In genomic region chr10:74677951-74678350, GRCh38 we compare ENCODE assay signal across 13 cellular contexts.
A peak's percentile ranks its signal among the peaks of the same experiment; 100 is the strongest.
DNase-seq lines count a peak whose midpoint lies in the region; ATAC-seq and TF ChIP-seq lines count a peak whose summit lies in the region.
"Had no signal": no experiment of that assay in that cellular context is flagged by ENCODE, and none has a peak within 500 bp of the region (broad histone marks: within the 10 kb centered on the region; RNA-seq: fewer than 3 reads in every experiment).

No MANE protein-coding gene starts in this region.

- no peaks in the 10 kb centered on the region for H3K9me2 ChIP-seq in MM.1S (replicated peaks; ENCODE audit: insufficient read depth, low read length)

- no peak overlapping the region for H3K9ac ChIP-seq in MM.1S (ENCODE audit: low read length)

- no peak overlapping the region for H3K4me2 ChIP-seq in MM.1S (ENCODE audit: low read depth, low read length)

- no peaks in the 10 kb centered on the region for H3K27me3 ChIP-seq in MM.1S (replicated peaks; ENCODE audit: insufficient read depth, low read length)
- no peaks in the 10 kb centered on the region for H3K27me3 ChIP-seq in ascending aorta

- no peaks in the 10 kb centered on the region for H3K9me3 ChIP-seq in MM.1S (replicated peaks; ENCODE audit: insufficient read depth, low read length)
- no peaks in the 10 kb centered on the region for H3K9me3 ChIP-seq in ascending aorta

- intact Hi-C loops in ascending aorta (cut with DNase I), result no loop called here

- no peaks in the 10 kb centered on the region for H3K4me1 ChIP-seq in MM.1S (ENCODE audit: low read length)
- no peaks in the 10 kb centered on the region for H3K4me1 ChIP-seq in ascending aorta

- ATAC-seq in GM18502 (IDR thresholded peaks at IDR 0.05; ENCODE audit: poor library complexity, unreplicated experiment) (peak; percentile 84), GM19463 (IDR thresholded peaks at IDR 0.05; ENCODE audit: unreplicated experiment) (peak; percentile 63), HG02884 (IDR thresholded peaks at IDR 0.05; ENCODE audit: unreplicated experiment) (peak; percentile 78), HG03558 (IDR thresholded peaks at IDR 0.05; ENCODE audit: extremely low read depth, unreplicated experiment) (peak; percentile 84), omental fat pad (ENCODE audit: low FRiP score) (no peak)
- ATAC-seq: naive thymus-derived CD8-positive, alpha-beta T cell had no signal

- DNase-seq in MM.1S (no peak), omental fat pad (ENCODE audit: low spot score) (no peak), NCI-H128 (lab: John Stamatoyannopoulos, UW; ENCODE audit: unreplicated experiment) (no peak), ascending aorta (ENCODE audit: low spot score in 2 of 2) (no peak)
- DNase-seq: CD4-positive, CD25-positive, alpha-beta regulatory T cell; central memory CD4-positive, alpha-beta T cell; naive thymus-derived CD8-positive, alpha-beta T cell; NCI-H2029 treated with DMSO at 0.1 percent for 48 hours had no signal

- no peaks in the 10 kb centered on the region for H3F3A ChIP-seq in MM.1S (ENCODE audit: insufficient read depth, low read length)

- no peak overlapping the region for H2AFZ ChIP-seq in MM.1S (ENCODE audit: low read length)

- H3K4me3 ChIP-seq in MM.1S (ENCODE audit: low read length) (no peak overlapping the region), ascending aorta (no peak overlapping the region)

- H3K36me3 ChIP-seq in MM.1S (replicated peaks; ENCODE audit: insufficient read depth, low read length) (no peaks in the 10 kb centered on the region), ascending aorta (peaks cover 0 to 7% of the 10 kb centered on the region in 2 donors)

- no peak for TF ChIP-seq CTCF in MM.1S (IDR thresholded peaks at IDR 0.05; ENCODE audit: low read length)
- TF ChIP-seq CTCF in omental fat pad (IDR thresholded peaks at IDR 0.05), result no peak
- TF ChIP-seq CTCF in ascending aorta (IDR thresholded peaks at IDR 0.05), result no peak

- H4K20me1 ChIP-seq in MM.1S (ENCODE audit: insufficient read depth, low read length), result no peaks in the 10 kb centered on the region

- H3K27ac ChIP-seq in MM.1S (ENCODE audit: low read length), result no peak overlapping the region
- H3K27ac ChIP-seq in ascending aorta, result no peak overlapping the region
- H3K27ac ChIP-seq: RWPE1 had no signal

- H3K79me2 ChIP-seq in MM.1S (ENCODE audit: low read length), result no peaks in the 10 kb centered on the region
